19 cellular contexts compared by ENCODE assay signal in genomic region chr6:36716476-36717093, GRCh38. TPM values are rescaled to one million over a fixed set of nuclear protein-coding genes. Genes with fewer than 3 reads are reported as not detected.
A peak's percentile ranks its signal among the peaks of the same experiment; 100 is the strongest.
DNase-seq lines count a peak whose midpoint lies in the region; ATAC-seq and TF ChIP-seq lines count a peak whose summit lies in the region.
"Had no signal": no experiment of that assay in that cellular context is flagged by ENCODE, and none has a peak within 500 bp of the region (broad histone marks: within the 10 kb centered on the region; RNA-seq: fewer than 3 reads in every experiment).

No MANE protein-coding gene starts in this region.

- no peak overlapping the region for H3K9ac ChIP-seq in neuronal stem cell (ENCODE audit: low read depth, low read length, poor library complexity)

- H3K79me1 ChIP-seq in neuronal stem cell (ENCODE audit: low read depth, low read length), result no peaks in the 10 kb centered on the region

- H3K4ac ChIP-seq in neuronal stem cell (ENCODE audit: low read length), result peak overlapping the region; percentile 53

- H3K4me3 ChIP-seq in HEK293 (ENCODE audit: low read depth, low read length), result no peak overlapping the region
- no peak overlapping the region for H3K4me3 ChIP-seq in esophagus squamous epithelium
- no peak overlapping the region for H3K4me3 ChIP-seq in neuronal stem cell (ENCODE audit: low read length in 2 of 2)
- H3K4me3 ChIP-seq in foreskin fibroblast (ENCODE audit: low read depth in 1 of 2, low read length in 2 of 2), result no peak overlapping the region
- H3K4me3 ChIP-seq: MG63 had no signal

- H3K14ac ChIP-seq in neuronal stem cell (ENCODE audit: low read length), result peak overlapping the region; percentile 71

- H2AFZ ChIP-seq in neuronal stem cell (ENCODE audit: low read length), result no peak overlapping the region

- H3K27me3 ChIP-seq in esophagus squamous epithelium (no peaks in the 10 kb centered on the region), neuronal stem cell (ENCODE audit: control insufficient read depth in 3 of 3, insufficient read depth in 3 of 3, low read depth in 1 of 3, low read length in 3 of 3) (peaks cover 0 to 34% (median 0%) of the 10 kb centered on the region in 3 experiments)
- H3K27me3 ChIP-seq: BE2C, MG63 had no signal

- H3K18ac ChIP-seq in neuronal stem cell (ENCODE audit: low read length), result peak overlapping the region; percentile 28

- TF ChIP-seq POLR2A in esophagus squamous epithelium (IDR thresholded peaks at IDR 0.05), result no peak

- 29 to 55% methylated on average over 4 to 6 of the region's 8 CpGs for WGBS in esophagus squamous epithelium, 2 donors
- WGBS in neuronal stem cell (ENCODE audit: extremely low coverage in 2 of 2, insufficient read length in 2 of 2, insufficient replicate concordance in 1 of 2), 2 donors, result no CpG with 5 or more reads among the region's 8 CpGs

- H2AK5ac ChIP-seq in neuronal stem cell (ENCODE audit: low read depth, low read length), result no peak overlapping the region

- H2BK12ac ChIP-seq in neuronal stem cell (ENCODE audit: low read length), result no peak overlapping the region

- no peak overlapping the region for H2BK5ac ChIP-seq in neuronal stem cell (ENCODE audit: low read length)

- H3K36me3 Mint-ChIP-seq in activated T-helper 17 cell treated with anti-CD3 and anti-CD28 coated beads, Interleukin-2, amount 50 U/mL, for 72 hours (ENCODE audit: low read depth), result no peaks in the 10 kb centered on the region
- H3K36me3 Mint-ChIP-seq: CD4-positive, alpha-beta memory T cell had no signal

- H3K9me3 ChIP-seq in HEK293 (ENCODE audit: control insufficient read depth, insufficient read depth, low read depth, low read length), result no peaks in the 10 kb centered on the region
- H3K9me3 ChIP-seq in esophagus squamous epithelium, result no peaks in the 10 kb centered on the region
- no peaks in the 10 kb centered on the region for H3K9me3 ChIP-seq in neuronal stem cell (replicated peaks in 1 of 2; ENCODE audit: control insufficient read depth in 2 of 2, insufficient read depth in 1 of 2, low read depth in 1 of 2, low read length in 2 of 2)
- H3K9me3 ChIP-seq: BE2C, MG63 had no signal

- POLR2A ChIA-PET in HEK293 (lab: Yijun Ruan, JAX), result no interaction called here

- no peaks in the 10 kb centered on the region for H3K4me1 ChIP-seq in HEK293 (ENCODE audit: control insufficient read depth, insufficient read depth, low read length)
- peaks cover 10 to 38% (median 11%) of the 10 kb centered on the region in 3 donors for H3K4me1 ChIP-seq in esophagus squamous epithelium
- H3K4me1 ChIP-seq in neuronal stem cell (ENCODE audit: control insufficient read depth in 2 of 2, insufficient read depth in 1 of 2, low read depth in 1 of 2, low read length in 2 of 2), result no peaks in the 10 kb centered on the region
- H3K4me1 ChIP-seq: BE2C had no signal

- no peak overlapping the region for H4K91ac ChIP-seq in neuronal stem cell (ENCODE audit: low read depth, low read length, poor library complexity)

- H2BK15ac ChIP-seq in neuronal stem cell (ENCODE audit: low read length), result no peak overlapping the region

- H3K4me2 ChIP-seq in neuronal stem cell (ENCODE audit: insufficient read depth, low read length, poor library complexity, severe bottlenecking), result no peak overlapping the region

- H2BK120ac ChIP-seq in neuronal stem cell (ENCODE audit: low read depth, low read length), result no peak overlapping the region

- H3K4me1 Mint-ChIP-seq in activated T-helper 17 cell treated with anti-CD3 and anti-CD28 coated beads, Interleukin-2, amount 50 U/mL, for 72 hours, result peaks cover 4% of the 10 kb centered on the region

- no peak overlapping the region for H3K4me3 Mint-ChIP-seq in activated T-helper 17 cell treated with anti-CD3 and anti-CD28 coated beads, Interleukin-2, amount 50 U/mL, for 72 hours
- H3K4me3 Mint-ChIP-seq: CD4-positive, alpha-beta memory T cell had no signal

- H3K27ac Mint-ChIP-seq in activated T-helper 17 cell treated with anti-CD3 and anti-CD28 coated beads, Interleukin-2, amount 50 U/mL, for 72 hours, result peak overlapping the region; percentile 26
- H3K27ac Mint-ChIP-seq: CD4-positive, alpha-beta memory T cell had no signal

- H3K27me3 Mint-ChIP-seq in activated T-helper 17 cell treated with anti-CD3 and anti-CD28 coated beads, Interleukin-2, amount 50 U/mL, for 72 hours, result no peaks in the 10 kb centered on the region
- H3K27me3 Mint-ChIP-seq: CD4-positive, alpha-beta memory T cell had no signal

- H4K8ac ChIP-seq in neuronal stem cell (ENCODE audit: low read depth, low read length), result no peak overlapping the region

- no peak for DNase-seq in esophagus squamous epithelium (lab: John Stamatoyannopoulos, UW)
- DNase-seq in neuronal stem cell (ENCODE audit: low spot score), result no peak
- no peak for DNase-seq in NCI-H2081 treated with DMSO at 0.1 percent for 48 hours (lab: John Stamatoyannopoulos, UW)
- DNase-seq in foreskin fibroblast, result no peak
- no peak for DNase-seq in NCI-H187 (lab: John Stamatoyannopoulos, UW)
- DNase-seq: BE2C; CD4-positive, alpha-beta memory T cell; DND-41; GF-D8; MG63; NCI-H1092 treated with DMSO at 0.1 percent for 48 hours; NCI-H1694; NCI-H446; PC-3 had no signal

- CTCF ChIA-PET in HEK293 (lab: Yijun Ruan, JAX), result interaction anchor here (0.6 to 0.7 kb wide), 2 partner anchors 10 to 81 kb away, joined by 3 read pairs; no protein-coding TSS in a partner anchor

- TF ChIP-seq CTCF in HEK293 (tag by site-specific recombination; IDR thresholded peaks at IDR 0.05) (no peak), esophagus squamous epithelium (IDR thresholded peaks at IDR 0.05) (no peak), foreskin fibroblast (IDR thresholded peaks at IDR 0.05; ENCODE audit: low read depth, low read length) (no peak)

- H3K9me3 Mint-ChIP-seq in activated T-helper 17 cell treated with anti-CD3 and anti-CD28 coated beads, Interleukin-2, amount 50 U/mL, for 72 hours, result no peaks in the 10 kb centered on the region
- H3K9me3 Mint-ChIP-seq: CD4-positive, alpha-beta memory T cell had no signal

- H3K23ac ChIP-seq in neuronal stem cell (ENCODE audit: low read depth, low read length, poor library complexity), result no peak overlapping the region

- no peak overlapping the region for H3K27ac ChIP-seq in HEK293 (ENCODE audit: extremely low read depth, low read depth, low read length)
- H3K27ac ChIP-seq in esophagus squamous epithelium, result peak overlapping the region in 3 of 4 donors; percentile 54 to 69 (median 69)
- no peak overlapping the region for H3K27ac ChIP-seq in neuronal stem cell (replicated peaks; ENCODE audit: low read length)

- no peaks in the 10 kb centered on the region for H3K36me3 ChIP-seq in HEK293 (ENCODE audit: control insufficient read depth in 2 of 2, insufficient read depth in 1 of 2, low read length in 2 of 2)
- H3K36me3 ChIP-seq in esophagus squamous epithelium, result no peaks in the 10 kb centered on the region
- no peaks in the 10 kb centered on the region for H3K36me3 ChIP-seq in neuronal stem cell (replicated peaks in 1 of 2; ENCODE audit: control insufficient read depth in 2 of 2, insufficient read depth in 2 of 2, low read length in 2 of 2)
- H3K36me3 ChIP-seq: BE2C, MG63 had no signal

- ATAC-seq in activated T-helper 17 cell treated with anti-CD3 and anti-CD28 coated beads, Interleukin-2, amount 50 U/mL, for 72 hours (replicated peaks), result no peak
- ATAC-seq in GM21717 (IDR thresholded peaks at IDR 0.05; ENCODE audit: unreplicated experiment), result no peak
- ATAC-seq: PC-3 had no signal

- intact Hi-C loops in esophagus squamous epithelium (cut with DNase I), result no loop called here

TF ChIP-seq in HEK293, 187 proteins besides CTCF, POLR2A, EP300 and RAD21 (continues in another document):
- TF ChIP-seq SALL2 (tag by site-specific recombination; IDR thresholded peaks at IDR 0.05; ENCODE audit: borderline replicate concordance) (no peak), ZNF501 (tag by site-specific recombination; IDR thresholded peaks at IDR 0.05) (no peak), ZNF521 (tag by site-specific recombination; IDR thresholded peaks at IDR 0.05) (no peak), PRDM10 (tag by site-specific recombination; IDR thresholded peaks at IDR 0.05) (no peak), ZIC2 (tag by site-specific recombination; IDR thresholded peaks at IDR 0.05) (no peak), ZNF132 (tag by site-specific recombination; IDR thresholded peaks at IDR 0.05; ENCODE audit: borderline replicate concordance) (no peak), ZNF670 (tag by site-specific recombination; IDR thresholded peaks at IDR 0.05; ENCODE audit: low read depth) (no peak), ZNF529 (tag by site-specific recombination; IDR thresholded peaks at IDR 0.05; ENCODE audit: insufficient replicate concordance) (no peak)

RNA-seq across cellular contexts. Expression of gene RAB44, which starts 19.0 kb away (rescaled TPM):
- total RNA-seq in activated T-helper 17 cell treated with anti-CD3 and anti-CD28 coated beads, Interleukin-2, amount 50 U/mL, for 72 hours, result under 1 TPM; 0.11 to 0.32 TPM
- under 1 TPM in 3 of 4 donors, not detected in 1; 0.11 to 0.76 (median 0.18) TPM for total RNA-seq in esophagus squamous epithelium
- polyA plus RNA-seq in neuronal stem cell (2013, experiment 1 of 2), result 0.01 TPM
- 0.01 TPM for polyA plus RNA-seq in neuronal stem cell (2013, experiment 2 of 2)
- total RNA-seq: CD4-positive, alpha-beta memory T cell; H4; PC-3 had no signal
- polyA plus RNA-seq: AG04450; CD4-positive, alpha-beta memory T cell had no signal

RNA-seq across cellular contexts. Expression of gene CDKN1A, which starts 38.1 kb away (rescaled TPM):
- 100 to 1,000 TPM; 149 to 164 TPM for total RNA-seq in activated T-helper 17 cell treated with anti-CD3 and anti-CD28 coated beads, Interleukin-2, amount 50 U/mL, for 72 hours
- total RNA-seq in esophagus squamous epithelium, result 100 to 1,000 TPM in 2 of 4 donors, 10 to 100 TPM in 2; 86.8 to 209 (median 131) TPM
- polyA plus RNA-seq in neuronal stem cell (2013, experiment 1 of 2), result 54.0 TPM
- polyA plus RNA-seq in neuronal stem cell (2013, experiment 2 of 2), result 53.5 TPM

Comparison
In these comparisons a context has a peak if more than half of its experiments do, and no peak if none do; other contexts are left out.
1. H3K27ac ChIP-seq: peak in esophagus squamous epithelium (3 of 4); none in HEK293 (single experiment) and neuronal stem cell (single experiment).